ENCODE assay signal across 1 cellular context in the genomic region with DNA sequence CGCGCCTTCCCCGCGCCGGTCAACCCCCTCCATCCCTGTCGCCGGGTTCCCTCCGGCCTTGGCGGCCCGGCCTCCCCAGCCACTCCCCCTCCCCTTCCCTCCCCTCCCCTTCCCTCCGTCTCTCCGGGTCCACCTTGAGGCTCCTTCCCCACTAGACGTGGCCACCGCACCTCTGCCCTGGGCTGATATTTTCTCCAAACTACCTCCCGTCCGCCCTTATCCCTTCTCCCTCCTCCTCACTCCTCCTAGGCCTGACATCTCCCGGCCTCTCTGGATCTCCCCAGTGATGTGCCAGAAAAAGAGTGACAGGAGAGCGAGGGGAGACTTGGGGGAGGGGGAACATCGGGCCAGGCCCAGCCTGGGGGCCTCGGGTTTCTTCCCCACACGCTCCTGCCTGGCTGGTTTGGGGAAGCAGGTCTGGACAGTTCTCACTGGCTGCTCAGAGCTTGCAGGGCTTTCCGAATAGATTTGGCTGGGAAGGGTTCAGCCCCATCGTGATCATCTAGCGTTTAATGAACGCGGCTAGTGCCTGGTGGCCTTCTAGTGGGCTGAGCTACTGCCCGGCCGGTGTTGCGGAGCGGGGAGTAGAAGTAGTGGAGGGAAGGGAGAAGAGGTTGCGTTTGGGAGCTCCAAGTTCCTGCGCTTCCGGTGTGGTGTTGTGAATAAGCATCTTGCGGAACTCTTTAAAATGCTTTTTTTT.
A peak's percentile ranks its signal among the peaks of the same experiment; 100 is the strongest.
TF ChIP-seq lines count a peak whose summit lies in the region.

No MANE protein-coding gene starts in this region.

TF ChIP-seq in H1, 55 proteins besides CTCF, POLR2A, EP300 and RAD21 (continued from another document):
- TF ChIP-seq, protein P1, sequence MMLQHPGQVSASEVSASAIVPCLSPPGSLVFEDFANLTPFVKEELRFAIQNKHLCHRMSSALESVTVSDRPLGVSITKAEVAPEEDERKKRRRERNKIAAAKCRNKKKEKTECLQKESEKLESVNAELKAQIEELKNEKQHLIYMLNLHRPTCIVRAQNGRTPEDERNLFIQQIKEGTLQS (IDR thresholded peaks at IDR 0.05; ENCODE audit: insufficient read depth, low read depth, low read length): no peak
- no peak for TF ChIP-seq NANOG (IDR thresholded peaks at IDR 0.05; ENCODE audit: insufficient read depth, low read depth, low read length, poor library complexity, severe bottlenecking)
- TF ChIP-seq SIN3A (conservative IDR thresholded peaks at IDR 0.05 in 1 of 2, IDR thresholded peaks at IDR 0.05 in 1 of 2; ENCODE audit: low read depth in 1 of 2, low read length in 2 of 2): 0 out of 4 replicates have a peak, but pooled peaks have one; percentile 41 to 79
- no peak for TF ChIP-seq JUND (IDR thresholded peaks at IDR 0.05; ENCODE audit: low read length)
- TF ChIP-seq, protein P2, sequence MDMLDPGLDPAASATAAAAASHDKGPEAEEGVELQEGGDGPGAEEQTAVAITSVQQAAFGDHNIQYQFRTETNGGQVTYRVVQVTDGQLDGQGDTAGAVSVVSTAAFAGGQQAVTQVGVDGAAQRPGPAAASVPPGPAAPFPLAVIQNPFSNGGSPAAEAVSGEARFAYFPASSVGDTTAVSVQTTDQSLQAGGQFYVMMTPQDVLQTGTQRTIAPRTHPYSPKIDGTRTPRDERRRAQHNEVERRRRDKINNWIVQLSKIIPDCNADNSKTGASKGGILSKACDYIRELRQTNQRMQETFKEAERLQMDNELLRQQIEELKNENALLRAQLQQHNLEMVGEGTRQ (IDR thresholded peaks at IDR 0.05; ENCODE audit: low read length): no peak
- no peak for TF ChIP-seq TBP (IDR thresholded peaks at IDR 0.05; ENCODE audit: low read depth, low read length)
- no peak for TF ChIP-seq CTBP2 (IDR thresholded peaks at IDR 0.05; ENCODE audit: borderline replicate concordance, insufficient read depth, insufficient read length, low read length)
- TF ChIP-seq TCF12 (IDR thresholded peaks at IDR 0.05; ENCODE audit: low read depth, low read length): no peak
- no peak for TF ChIP-seq SAP30 (IDR thresholded peaks at IDR 0.05; ENCODE audit: insufficient read depth, insufficient replicate concordance, low read length)
- TF ChIP-seq RFX5 (IDR thresholded peaks at IDR 0.05; ENCODE audit: borderline replicate concordance, low read depth, low read length): no peak
- TF ChIP-seq, protein P3, sequence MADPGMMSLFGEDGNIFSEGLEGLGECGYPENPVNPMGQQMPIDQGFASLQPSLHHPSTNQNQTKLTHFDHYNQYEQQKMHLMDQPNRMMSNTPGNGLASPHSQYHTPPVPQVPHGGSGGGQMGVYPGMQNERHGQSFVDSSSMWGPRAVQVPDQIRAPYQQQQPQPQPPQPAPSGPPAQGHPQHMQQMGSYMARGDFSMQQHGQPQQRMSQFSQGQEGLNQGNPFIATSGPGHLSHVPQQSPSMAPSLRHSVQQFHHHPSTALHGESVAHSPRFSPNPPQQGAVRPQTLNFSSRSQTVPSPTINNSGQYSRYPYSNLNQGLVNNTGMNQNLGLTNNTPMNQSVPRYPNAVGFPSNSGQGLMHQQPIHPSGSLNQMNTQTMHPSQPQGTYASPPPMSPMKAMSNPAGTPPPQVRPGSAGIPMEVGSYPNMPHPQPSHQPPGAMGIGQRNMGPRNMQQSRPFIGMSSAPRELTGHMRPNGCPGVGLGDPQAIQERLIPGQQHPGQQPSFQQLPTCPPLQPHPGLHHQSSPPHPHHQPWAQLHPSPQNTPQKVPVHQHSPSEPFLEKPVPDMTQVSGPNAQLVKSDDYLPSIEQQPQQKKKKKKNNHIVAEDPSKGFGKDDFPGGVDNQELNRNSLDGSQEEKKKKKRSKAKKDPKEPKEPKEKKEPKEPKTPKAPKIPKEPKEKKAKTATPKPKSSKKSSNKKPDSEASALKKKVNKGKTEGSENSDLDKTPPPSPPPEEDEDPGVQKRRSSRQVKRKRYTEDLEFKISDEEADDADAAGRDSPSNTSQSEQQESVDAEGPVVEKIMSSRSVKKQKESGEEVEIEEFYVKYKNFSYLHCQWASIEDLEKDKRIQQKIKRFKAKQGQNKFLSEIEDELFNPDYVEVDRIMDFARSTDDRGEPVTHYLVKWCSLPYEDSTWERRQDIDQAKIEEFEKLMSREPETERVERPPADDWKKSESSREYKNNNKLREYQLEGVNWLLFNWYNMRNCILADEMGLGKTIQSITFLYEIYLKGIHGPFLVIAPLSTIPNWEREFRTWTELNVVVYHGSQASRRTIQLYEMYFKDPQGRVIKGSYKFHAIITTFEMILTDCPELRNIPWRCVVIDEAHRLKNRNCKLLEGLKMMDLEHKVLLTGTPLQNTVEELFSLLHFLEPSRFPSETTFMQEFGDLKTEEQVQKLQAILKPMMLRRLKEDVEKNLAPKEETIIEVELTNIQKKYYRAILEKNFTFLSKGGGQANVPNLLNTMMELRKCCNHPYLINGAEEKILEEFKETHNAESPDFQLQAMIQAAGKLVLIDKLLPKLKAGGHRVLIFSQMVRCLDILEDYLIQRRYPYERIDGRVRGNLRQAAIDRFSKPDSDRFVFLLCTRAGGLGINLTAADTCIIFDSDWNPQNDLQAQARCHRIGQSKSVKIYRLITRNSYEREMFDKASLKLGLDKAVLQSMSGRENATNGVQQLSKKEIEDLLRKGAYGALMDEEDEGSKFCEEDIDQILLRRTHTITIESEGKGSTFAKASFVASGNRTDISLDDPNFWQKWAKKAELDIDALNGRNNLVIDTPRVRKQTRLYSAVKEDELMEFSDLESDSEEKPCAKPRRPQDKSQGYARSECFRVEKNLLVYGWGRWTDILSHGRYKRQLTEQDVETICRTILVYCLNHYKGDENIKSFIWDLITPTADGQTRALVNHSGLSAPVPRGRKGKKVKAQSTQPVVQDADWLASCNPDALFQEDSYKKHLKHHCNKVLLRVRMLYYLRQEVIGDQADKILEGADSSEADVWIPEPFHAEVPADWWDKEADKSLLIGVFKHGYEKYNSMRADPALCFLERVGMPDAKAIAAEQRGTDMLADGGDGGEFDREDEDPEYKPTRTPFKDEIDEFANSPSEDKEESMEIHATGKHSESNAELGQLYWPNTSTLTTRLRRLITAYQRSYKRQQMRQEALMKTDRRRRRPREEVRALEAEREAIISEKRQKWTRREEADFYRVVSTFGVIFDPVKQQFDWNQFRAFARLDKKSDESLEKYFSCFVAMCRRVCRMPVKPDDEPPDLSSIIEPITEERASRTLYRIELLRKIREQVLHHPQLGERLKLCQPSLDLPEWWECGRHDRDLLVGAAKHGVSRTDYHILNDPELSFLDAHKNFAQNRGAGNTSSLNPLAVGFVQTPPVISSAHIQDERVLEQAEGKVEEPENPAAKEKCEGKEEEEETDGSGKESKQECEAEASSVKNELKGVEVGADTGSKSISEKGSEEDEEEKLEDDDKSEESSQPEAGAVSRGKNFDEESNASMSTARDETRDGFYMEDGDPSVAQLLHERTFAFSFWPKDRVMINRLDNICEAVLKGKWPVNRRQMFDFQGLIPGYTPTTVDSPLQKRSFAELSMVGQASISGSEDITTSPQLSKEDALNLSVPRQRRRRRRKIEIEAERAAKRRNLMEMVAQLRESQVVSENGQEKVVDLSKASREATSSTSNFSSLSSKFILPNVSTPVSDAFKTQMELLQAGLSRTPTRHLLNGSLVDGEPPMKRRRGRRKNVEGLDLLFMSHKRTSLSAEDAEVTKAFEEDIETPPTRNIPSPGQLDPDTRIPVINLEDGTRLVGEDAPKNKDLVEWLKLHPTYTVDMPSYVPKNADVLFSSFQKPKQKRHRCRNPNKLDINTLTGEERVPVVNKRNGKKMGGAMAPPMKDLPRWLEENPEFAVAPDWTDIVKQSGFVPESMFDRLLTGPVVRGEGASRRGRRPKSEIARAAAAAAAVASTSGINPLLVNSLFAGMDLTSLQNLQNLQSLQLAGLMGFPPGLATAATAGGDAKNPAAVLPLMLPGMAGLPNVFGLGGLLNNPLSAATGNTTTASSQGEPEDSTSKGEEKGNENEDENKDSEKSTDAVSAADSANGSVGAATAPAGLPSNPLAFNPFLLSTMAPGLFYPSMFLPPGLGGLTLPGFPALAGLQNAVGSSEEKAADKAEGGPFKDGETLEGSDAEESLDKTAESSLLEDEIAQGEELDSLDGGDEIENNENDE (IDR thresholded peaks at IDR 0.05; ENCODE audit: insufficient replicate concordance, low read length): no peak
- TF ChIP-seq PHF8 (conservative IDR thresholded peaks at IDR 0.05; ENCODE audit: low read depth, low read length): no peak
- TF ChIP-seq BACH1 (IDR thresholded peaks at IDR 0.05; ENCODE audit: low read length): no peak
- TF ChIP-seq GTF2F1 (IDR thresholded peaks at IDR 0.05; ENCODE audit: borderline replicate concordance, low read depth, low read length): no peak
- no peak for TF ChIP-seq POLR2AphosphoS5 (IDR thresholded peaks at IDR 0.05; ENCODE audit: low read depth, low read length)
- no peak for TF ChIP-seq SP1 (IDR thresholded peaks at IDR 0.05; ENCODE audit: low read depth, low read length)
- no peak for TF ChIP-seq RBBP5 (IDR thresholded peaks at IDR 0.05; ENCODE audit: borderline replicate concordance, low read depth, low read length)
- peak; percentile 85 for TF ChIP-seq ASH2L (IDR thresholded peaks at IDR 0.05; ENCODE audit: low read length)
- TF ChIP-seq HDAC2 (IDR thresholded peaks at IDR 0.05; ENCODE audit: borderline replicate concordance in 1 of 2, low read depth in 2 of 2, low read length in 2 of 2): no peak
- TF ChIP-seq RNF2 (IDR thresholded peaks at IDR 0.05; ENCODE audit: borderline replicate concordance, low read depth, low read length, missing control alignments, poor library complexity, severe bottlenecking): no peak
- no peak for TF ChIP-seq SP2 (IDR thresholded peaks at IDR 0.05; ENCODE audit: low read length)
- TF ChIP-seq, protein P4, sequence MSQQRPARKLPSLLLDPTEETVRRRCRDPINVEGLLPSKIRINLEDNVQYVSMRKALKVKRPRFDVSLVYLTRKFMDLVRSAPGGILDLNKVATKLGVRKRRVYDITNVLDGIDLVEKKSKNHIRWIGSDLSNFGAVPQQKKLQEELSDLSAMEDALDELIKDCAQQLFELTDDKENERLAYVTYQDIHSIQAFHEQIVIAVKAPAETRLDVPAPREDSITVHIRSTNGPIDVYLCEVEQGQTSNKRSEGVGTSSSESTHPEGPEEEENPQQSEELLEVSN (IDR thresholded peaks at IDR 0.05): no peak
TF ChIP-seq in H1: peak in this region for 3.
